37 cellular contexts compared by ENCODE assay signal in the genomic region with DNA sequence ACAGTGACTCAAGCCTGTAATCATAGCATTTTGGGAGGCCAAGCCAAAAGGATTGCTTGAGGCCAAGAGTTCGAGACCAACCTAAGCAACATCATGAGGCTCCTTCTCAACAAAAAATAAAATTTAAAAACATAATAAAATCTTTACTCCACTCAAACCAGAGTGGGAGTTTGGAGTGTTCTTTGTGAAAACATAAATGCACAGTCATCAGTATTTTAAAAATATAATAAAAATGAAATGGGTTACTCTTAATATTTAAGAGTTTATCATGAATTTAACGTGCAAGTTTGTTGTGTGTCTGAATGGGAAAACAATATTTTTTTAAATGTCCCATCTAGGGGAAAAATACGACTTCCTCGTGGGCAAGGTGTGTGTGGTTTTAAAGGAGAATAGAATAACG.
"Had no signal": no experiment of that assay in that cellular context is flagged by ENCODE, and none has a peak within 500 bp of the region (broad histone marks: within the 10 kb centered on the region; RNA-seq: fewer than 3 reads in every experiment).

No MANE protein-coding gene starts in this region.

- H3K27ac ChIP-seq: ascending aorta, cardiac muscle cell, WERI-Rb-1 had no signal

- H3K27ac Mint-ChIP-seq: activated CD4-positive, alpha-beta memory T cell treated with anti-CD3 and anti-CD28 coated beads, Interleukin-2, amount 10 ng/mL, durations not matched to agents 7 days and 5 days; activated CD4-positive, alpha-beta T cell treated with anti-CD3 and anti-CD28 coated beads for 36 hours; activated CD4-positive, alpha-beta T cell treated with anti-CD3 and anti-CD28 coated beads, Interleukin-2, amount 10 ng/mL, durations not matched to agents 7 days and 5 days; activated CD8-positive, alpha-beta memory T cell treated with anti-CD3 and anti-CD28 coated beads, Interleukin-2, amount 10 ng/mL, durations not matched to agents 7 days and 5 days; activated CD8-positive, alpha-beta T cell treated with anti-CD3 and anti-CD28 coated beads, Interleukin-2, amount 10 ng/mL, durations not matched to agents 7 days and 5 days; activated naive CD4-positive, alpha-beta T cell treated with anti-CD3 and anti-CD28 coated beads, Interleukin-2, amount 10 ng/mL, durations not matched to agents 7 days and 5 days; activated naive CD4-positive, alpha-beta T cell treated with anti-CD3 and anti-CD28 coated beads, Interleukin-2, amount 50 U/mL, for 24 hours; activated naive CD8-positive, alpha-beta T cell; activated naive CD8-positive, alpha-beta T cell treated with anti-CD3 and anti-CD28 coated beads, Interleukin-2, amount 10 ng/mL, durations not matched to agents 7 days and 5 days; activated naive CD8-positive, alpha-beta T cell treated with anti-CD3 and anti-CD28 coated beads, Interleukin-2, amount 50 U/mL, for 24 hours; activated T-cell treated with anti-CD3 and anti-CD28 coated beads, Interleukin-2, amount 50 U/mL, for 24 hours; activated T-helper 2 cell treated with anti-CD3 and anti-CD28 coated beads, Interferon-gamma antibody, Interleukin-2, Interleukin-4, amounts not matched to agents 10 μg/mL and 5 μg/mL and 100 μg/mL, durations not matched to agents 14 hours and 24 hours and 36 hours; T-helper 1 cell treated with Interleukin-12 subunit alpha and Interleukin-12 subunit beta and Interleukin-4 antibody, amounts not matched to agents 30 μg/mL and 1 μg/mL, for 36 hours; T-helper 2 cell treated with Interferon-gamma antibody and Interleukin-4, amounts not matched to agents 5 μg/mL and 100 μg/mL, for 36 hours; WTC11 had no signal

- ATAC-seq: activated CD4-positive, alpha-beta T cell treated with anti-CD3 and anti-CD28 coated beads for 36 hours; activated CD4-positive, CD25-positive, alpha-beta regulatory T cell treated with anti-CD3 and anti-CD28 coated beads, Interleukin-2, amount 50 U/mL, for 24 hours; activated CD8-positive, alpha-beta memory T cell treated with anti-CD3 and anti-CD28 coated beads, Interleukin-2, amount 10 ng/mL, durations not matched to agents 7 days and 5 days; activated CD8-positive, alpha-beta T cell treated with anti-CD3 and anti-CD28 coated beads, Interleukin-2, amount 10 ng/mL, durations not matched to agents 7 days and 5 days; activated naive CD8-positive, alpha-beta T cell treated with anti-CD3 and anti-CD28 coated beads, Interleukin-2, amount 50 U/mL, for 24 hours; WTC11 had no signal

- FAIRE-seq: bronchial epithelial cell, TTC549 had no signal

- H3K4me1 Mint-ChIP-seq: WTC11 had no signal

- H3K27me3 ChIP-seq: ascending aorta, cardiac muscle cell had no signal

- DNase-seq: activated CD4-positive, alpha-beta memory T cell treated with anti-CD3 and anti-CD28 coated beads, Interleukin-2, amount 10 ng/mL, durations not matched to agents 7 days and 5 days; activated CD4-positive, alpha-beta T cell treated with anti-CD3 and anti-CD28 coated beads for 1 hour; activated CD4-positive, alpha-beta T cell treated with anti-CD3 and anti-CD28 coated beads for 36 hours; activated CD4-positive, alpha-beta T cell treated with anti-CD3 and anti-CD28 coated beads for 48 hours; activated CD4-positive, alpha-beta T cell treated with anti-CD3 and anti-CD28 coated beads, Interleukin-2, amount 10 ng/mL, durations not matched to agents 7 days and 5 days; activated CD4-positive, alpha-beta T cell treated with anti-CD3 and anti-CD28 coated beads, Interleukin-2, amount 50 U/mL, for 48 hours; activated CD4-positive, CD25-positive, alpha-beta regulatory T cell; activated CD8-positive, alpha-beta memory T cell treated with anti-CD3 and anti-CD28 coated beads for 24 hours; activated CD8-positive, alpha-beta memory T cell treated with anti-CD3 and anti-CD28 coated beads, Interleukin-2, amount 10 ng/mL, durations not matched to agents 7 days and 5 days; activated CD8-positive, alpha-beta memory T cell treated with anti-CD3 and anti-CD28 coated beads, Interleukin-2, amount 50 U/mL, for 48 hours; activated CD8-positive, alpha-beta T cell treated with anti-CD3 and anti-CD28 coated beads, Interleukin-2, amount 10 ng/mL, durations not matched to agents 7 days and 5 days; activated effector memory CD4-positive, alpha-beta T cell treated with Interleukin-2 at 50 U/mL for 16 hours; activated gamma-delta T cell; activated naive CD4-positive, alpha-beta T cell treated with anti-CD3 and anti-CD28 coated beads, Interleukin-2, amount 10 ng/mL, durations not matched to agents 7 days and 5 days; activated naive CD4-positive, alpha-beta T cell treated with Interleukin-2 at 50 U/mL for 16 hours; activated naive CD8-positive, alpha-beta T cell treated with anti-CD3 and anti-CD28 coated beads, Interleukin-2, amount 10 ng/mL, durations not matched to agents 7 days and 5 days; activated naive CD8-positive, alpha-beta T cell treated with anti-CD3 and anti-CD28 coated beads, Interleukin-2, amount 50 U/mL, for 24 hours; activated T-cell treated with anti-CD3 and anti-CD28 coated beads, Interleukin-2, amount 50 U/mL, for 24 hours; activated T-cell treated with anti-CD3 and anti-CD28 coated beads, Interleukin-2, amount 50 U/mL, for 48 hours; caudate nucleus; cerebellar nuclear complex; T-helper 2 cell; T-helper 9 cell; WERI-Rb-1 had no signal

- H3K4me1 ChIP-seq: ascending aorta had no signal

- H3K9me3 Mint-ChIP-seq: central memory CD8-positive, alpha-beta T cell had no signal

- H3K4me3 ChIP-seq: ascending aorta, cardiac muscle cell had no signal

- H3K36me3 Mint-ChIP-seq: activated CD8-positive, alpha-beta memory T cell treated with anti-CD3 and anti-CD28 coated beads, Interleukin-2, amount 10 ng/mL, durations not matched to agents 7 days and 5 days; activated naive CD4-positive, alpha-beta T cell treated with anti-CD3 and anti-CD28 coated beads, Interleukin-2, amount 10 ng/mL, durations not matched to agents 7 days and 5 days; activated naive CD4-positive, alpha-beta T cell treated with anti-CD3 and anti-CD28 coated beads, Interleukin-2, amount 50 U/mL, for 24 hours; activated naive CD8-positive, alpha-beta T cell; activated naive CD8-positive, alpha-beta T cell treated with anti-CD3 and anti-CD28 coated beads, Interleukin-2, amount 10 ng/mL, durations not matched to agents 7 days and 5 days had no signal

- H3K4me3 Mint-ChIP-seq: activated CD4-positive, alpha-beta memory T cell treated with anti-CD3 and anti-CD28 coated beads, Interleukin-2, amount 10 ng/mL, durations not matched to agents 7 days and 5 days; activated CD4-positive, alpha-beta T cell treated with anti-CD3 and anti-CD28 coated beads for 36 hours; activated CD4-positive, alpha-beta T cell treated with anti-CD3 and anti-CD28 coated beads, Interleukin-2, amount 10 ng/mL, durations not matched to agents 7 days and 5 days; activated CD8-positive, alpha-beta memory T cell treated with anti-CD3 and anti-CD28 coated beads, Interleukin-2, amount 10 ng/mL, durations not matched to agents 7 days and 5 days; activated CD8-positive, alpha-beta T cell treated with anti-CD3 and anti-CD28 coated beads, Interleukin-2, amount 10 ng/mL, durations not matched to agents 7 days and 5 days; activated naive CD4-positive, alpha-beta T cell treated with anti-CD3 and anti-CD28 coated beads, Interleukin-2, amount 10 ng/mL, durations not matched to agents 7 days and 5 days; activated naive CD4-positive, alpha-beta T cell treated with anti-CD3 and anti-CD28 coated beads, Interleukin-2, amount 50 U/mL, for 24 hours; activated naive CD8-positive, alpha-beta T cell; activated naive CD8-positive, alpha-beta T cell treated with anti-CD3 and anti-CD28 coated beads, Interleukin-2, amount 10 ng/mL, durations not matched to agents 7 days and 5 days; activated naive CD8-positive, alpha-beta T cell treated with anti-CD3 and anti-CD28 coated beads, Interleukin-2, amount 50 U/mL, for 24 hours; activated T-cell treated with anti-CD3 and anti-CD28 coated beads, Interleukin-2, amount 50 U/mL, for 24 hours; brain; central memory CD8-positive, alpha-beta T cell; T-helper 1 cell treated with Interleukin-12 subunit alpha and Interleukin-12 subunit beta and Interleukin-4 antibody, amounts not matched to agents 30 μg/mL and 1 μg/mL, for 36 hours; T-helper 2 cell treated with Interferon-gamma antibody and Interleukin-4, amounts not matched to agents 5 μg/mL and 100 μg/mL, for 36 hours; WTC11 had no signal

- H3K36me3 ChIP-seq: ascending aorta, cardiac muscle cell, WERI-Rb-1 had no signal

- H3K9me3 ChIP-seq: ascending aorta had no signal
